ENCODE assay signal across 1 cellular context in the genomic region with DNA sequence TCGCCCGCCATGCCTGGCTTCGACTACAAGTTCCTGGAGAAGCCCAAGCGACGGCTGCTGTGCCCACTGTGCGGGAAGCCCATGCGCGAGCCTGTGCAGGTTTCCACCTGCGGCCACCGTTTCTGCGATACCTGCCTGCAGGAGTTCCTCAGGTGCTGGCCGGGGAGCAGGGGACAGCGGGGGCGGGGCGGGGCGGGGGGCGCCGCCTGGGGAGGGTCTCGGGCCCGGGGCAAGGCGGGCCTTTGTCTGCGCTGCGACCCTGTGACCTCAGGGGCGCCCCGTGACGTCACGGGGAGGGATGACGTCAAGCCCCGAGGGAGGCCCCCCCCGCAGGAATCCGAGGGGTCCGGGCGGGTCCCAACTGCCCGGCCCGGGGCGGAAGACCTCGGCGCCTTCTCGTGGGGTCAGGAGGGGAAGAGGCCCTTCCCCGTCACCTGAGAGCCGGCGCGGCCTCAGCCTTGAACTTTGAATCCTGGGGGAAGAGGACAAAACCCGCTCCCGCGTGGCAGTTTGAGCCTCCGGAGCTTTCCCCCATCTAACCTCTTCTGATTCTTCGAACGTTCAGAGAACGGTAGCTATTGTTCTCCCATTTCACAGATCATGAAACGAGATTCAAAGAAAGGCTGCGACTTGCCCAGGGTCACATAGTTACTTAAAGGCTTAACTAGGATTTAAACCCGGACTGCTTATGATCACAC.
TF ChIP-seq lines count a peak whose summit lies in the region.

No MANE protein-coding gene starts in this region.

TF ChIP-seq in WTC11, 78 proteins besides CTCF, POLR2A, EP300 and RAD21 (continued from another document):
- TF ChIP-seq, protein P1, sequence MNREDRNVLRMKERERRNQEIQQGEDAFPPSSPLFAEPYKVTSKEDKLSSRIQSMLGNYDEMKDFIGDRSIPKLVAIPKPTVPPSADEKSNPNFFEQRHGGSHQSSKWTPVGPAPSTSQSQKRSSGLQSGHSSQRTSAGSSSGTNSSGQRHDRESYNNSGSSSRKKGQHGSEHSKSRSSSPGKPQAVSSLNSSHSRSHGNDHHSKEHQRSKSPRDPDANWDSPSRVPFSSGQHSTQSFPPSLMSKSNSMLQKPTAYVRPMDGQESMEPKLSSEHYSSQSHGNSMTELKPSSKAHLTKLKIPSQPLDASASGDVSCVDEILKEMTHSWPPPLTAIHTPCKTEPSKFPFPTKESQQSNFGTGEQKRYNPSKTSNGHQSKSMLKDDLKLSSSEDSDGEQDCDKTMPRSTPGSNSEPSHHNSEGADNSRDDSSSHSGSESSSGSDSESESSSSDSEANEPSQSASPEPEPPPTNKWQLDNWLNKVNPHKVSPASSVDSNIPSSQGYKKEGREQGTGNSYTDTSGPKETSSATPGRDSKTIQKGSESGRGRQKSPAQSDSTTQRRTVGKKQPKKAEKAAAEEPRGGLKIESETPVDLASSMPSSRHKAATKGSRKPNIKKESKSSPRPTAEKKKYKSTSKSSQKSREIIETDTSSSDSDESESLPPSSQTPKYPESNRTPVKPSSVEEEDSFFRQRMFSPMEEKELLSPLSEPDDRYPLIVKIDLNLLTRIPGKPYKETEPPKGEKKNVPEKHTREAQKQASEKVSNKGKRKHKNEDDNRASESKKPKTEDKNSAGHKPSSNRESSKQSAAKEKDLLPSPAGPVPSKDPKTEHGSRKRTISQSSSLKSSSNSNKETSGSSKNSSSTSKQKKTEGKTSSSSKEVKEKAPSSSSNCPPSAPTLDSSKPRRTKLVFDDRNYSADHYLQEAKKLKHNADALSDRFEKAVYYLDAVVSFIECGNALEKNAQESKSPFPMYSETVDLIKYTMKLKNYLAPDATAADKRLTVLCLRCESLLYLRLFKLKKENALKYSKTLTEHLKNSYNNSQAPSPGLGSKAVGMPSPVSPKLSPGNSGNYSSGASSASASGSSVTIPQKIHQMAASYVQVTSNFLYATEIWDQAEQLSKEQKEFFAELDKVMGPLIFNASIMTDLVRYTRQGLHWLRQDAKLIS (CRISPR knock-in tag; IDR thresholded peaks at IDR 0.05; ENCODE audit: borderline replicate concordance) = 0 out of 2 replicates have a peak, but pooled peaks have one; percentile 2
- TF ChIP-seq ERG (CRISPR knock-in tag; IDR thresholded peaks at IDR 0.05) = peak; percentile 62; the same call in 1 of the 2 replicates
- peak; percentile 99 for TF ChIP-seq ZBTB21 (CRISPR knock-in tag; IDR thresholded peaks at IDR 0.05; ENCODE audit: borderline replicate concordance)
- no peak for TF ChIP-seq NFYB (CRISPR knock-in tag; conservative IDR thresholded peaks at IDR 0.05; ENCODE audit: low read depth)
- TF ChIP-seq ZNF232 (CRISPR knock-in tag; IDR thresholded peaks at IDR 0.05) = no peak
- peak; percentile 17; the same call in 1 of the 2 replicates for TF ChIP-seq USF1 (CRISPR knock-in tag; IDR thresholded peaks at IDR 0.05)
- TF ChIP-seq JUN (CRISPR knock-in tag; IDR thresholded peaks at IDR 0.05) = no peak
- TF ChIP-seq, protein P2, sequence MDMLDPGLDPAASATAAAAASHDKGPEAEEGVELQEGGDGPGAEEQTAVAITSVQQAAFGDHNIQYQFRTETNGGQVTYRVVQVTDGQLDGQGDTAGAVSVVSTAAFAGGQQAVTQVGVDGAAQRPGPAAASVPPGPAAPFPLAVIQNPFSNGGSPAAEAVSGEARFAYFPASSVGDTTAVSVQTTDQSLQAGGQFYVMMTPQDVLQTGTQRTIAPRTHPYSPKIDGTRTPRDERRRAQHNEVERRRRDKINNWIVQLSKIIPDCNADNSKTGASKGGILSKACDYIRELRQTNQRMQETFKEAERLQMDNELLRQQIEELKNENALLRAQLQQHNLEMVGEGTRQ (CRISPR knock-in tag; IDR thresholded peaks at IDR 0.05) = no peak
- TF ChIP-seq, protein P3, sequence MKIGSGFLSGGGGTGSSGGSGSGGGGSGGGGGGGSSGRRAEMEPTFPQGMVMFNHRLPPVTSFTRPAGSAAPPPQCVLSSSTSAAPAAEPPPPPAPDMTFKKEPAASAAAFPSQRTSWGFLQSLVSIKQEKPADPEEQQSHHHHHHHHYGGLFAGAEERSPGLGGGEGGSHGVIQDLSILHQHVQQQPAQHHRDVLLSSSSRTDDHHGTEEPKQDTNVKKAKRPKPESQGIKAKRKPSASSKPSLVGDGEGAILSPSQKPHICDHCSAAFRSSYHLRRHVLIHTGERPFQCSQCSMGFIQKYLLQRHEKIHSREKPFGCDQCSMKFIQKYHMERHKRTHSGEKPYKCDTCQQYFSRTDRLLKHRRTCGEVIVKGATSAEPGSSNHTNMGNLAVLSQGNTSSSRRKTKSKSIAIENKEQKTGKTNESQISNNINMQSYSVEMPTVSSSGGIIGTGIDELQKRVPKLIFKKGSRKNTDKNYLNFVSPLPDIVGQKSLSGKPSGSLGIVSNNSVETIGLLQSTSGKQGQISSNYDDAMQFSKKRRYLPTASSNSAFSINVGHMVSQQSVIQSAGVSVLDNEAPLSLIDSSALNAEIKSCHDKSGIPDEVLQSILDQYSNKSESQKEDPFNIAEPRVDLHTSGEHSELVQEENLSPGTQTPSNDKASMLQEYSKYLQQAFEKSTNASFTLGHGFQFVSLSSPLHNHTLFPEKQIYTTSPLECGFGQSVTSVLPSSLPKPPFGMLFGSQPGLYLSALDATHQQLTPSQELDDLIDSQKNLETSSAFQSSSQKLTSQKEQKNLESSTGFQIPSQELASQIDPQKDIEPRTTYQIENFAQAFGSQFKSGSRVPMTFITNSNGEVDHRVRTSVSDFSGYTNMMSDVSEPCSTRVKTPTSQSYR (CRISPR knock-in tag; IDR thresholded peaks at IDR 0.05) = 0 out of 2 replicates have a peak, but pooled peaks have one; percentile 28
